In genomic region chr1:180743868-180744267, GRCh38 we compare ENCODE assay signal across 26 cellular contexts.
"Had no signal": no experiment of that assay in that cellular context is flagged by ENCODE, and none has a peak within 500 bp of the region (broad histone marks: within the 10 kb centered on the region; RNA-seq: fewer than 3 reads in every experiment).

No MANE protein-coding gene starts in this region.

- FAIRE-seq: endometrium, keratinocyte had no signal

- ATAC-seq: effector memory CD8-positive, alpha-beta T cell; esophagus mucosa; gastrocnemius medialis; heart right ventricle; left cardiac atrium; left lung; left ventricle myocardium superior; lower lobe of right lung; mucosa of descending colon had no signal

- DNase-seq: colonic mucosa; cortex of kidney; effector CD8-positive, alpha-beta T cell; effector memory CD8-positive, alpha-beta T cell; endodermal cell; erythroblast; esophagus squamous epithelium; foreskin fibroblast; foreskin melanocyte; gastrocnemius medialis; glutamatergic neuron; head of caudate nucleus; heart right ventricle; hippocampal formation; left cardiac atrium; left lung; left ventricle myocardium superior; lower lobe of right lung; mesenchymal stem cell; mucosa of descending colon; naive B cell had no signal

- H3K4me3 Mint-ChIP-seq: dendritic cell treated with granulocyte-macrophage colony-stimulating factor and Interleukin-4, amounts not matched to agents 40 ng/mL and 50 ng/mL, for 4 days; effector memory CD8-positive, alpha-beta T cell; endodermal cell; mesothelial cell of epicardium had no signal

- H3K4me1 Mint-ChIP-seq: mesothelial cell of epicardium had no signal

- H3K27me3 Mint-ChIP-seq: dendritic cell treated with granulocyte-macrophage colony-stimulating factor and Interleukin-4, amounts not matched to agents 40 ng/mL and 50 ng/mL, for 4 days; effector memory CD8-positive, alpha-beta T cell; naive B cell had no signal

- H3K27ac Mint-ChIP-seq: dendritic cell treated with granulocyte-macrophage colony-stimulating factor and Interleukin-4, amounts not matched to agents 40 ng/mL and 50 ng/mL, for 4 days; effector memory CD8-positive, alpha-beta T cell; endodermal cell; mesothelial cell of epicardium had no signal
